Comparison of ENCODE assay signal across 17 cellular contexts in the genomic region with DNA sequence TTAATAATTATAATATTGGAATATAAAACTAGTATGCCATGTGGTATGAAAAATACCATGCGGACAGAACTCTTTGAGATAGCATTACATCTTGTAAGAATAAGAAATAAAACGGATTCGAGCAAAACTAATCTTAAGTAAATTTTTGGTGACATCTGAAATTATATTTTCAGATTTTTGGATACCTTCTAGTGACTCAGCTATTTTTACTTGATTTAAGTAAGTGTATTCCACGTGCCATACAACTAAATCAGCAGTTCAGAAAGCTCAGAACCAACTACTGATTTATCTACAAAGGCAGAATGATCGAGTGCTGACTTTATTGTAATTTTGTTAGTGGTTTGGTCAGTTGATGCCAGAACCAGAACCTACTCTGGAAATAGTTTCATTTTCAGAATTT. TPM values are rescaled to one million over a fixed set of nuclear protein-coding genes. Genes with fewer than 3 reads are reported as not detected.
DNase-seq lines count a peak whose midpoint lies in the region; ATAC-seq, FAIRE-seq and TF ChIP-seq lines count a peak whose summit lies in the region.
"Had no signal": no experiment of that assay in that cellular context is flagged by ENCODE, and none has a peak within 500 bp of the region (broad histone marks: within the 10 kb centered on the region; RNA-seq: fewer than 3 reads in every experiment).

No MANE protein-coding gene starts in this region.

- H3K9me1 ChIP-seq in IMR-90 (ENCODE audit: insufficient read depth, low read length) = no peaks in the 10 kb centered on the region
- no peaks in the 10 kb centered on the region for H3K9me1 ChIP-seq in keratinocyte (ENCODE audit: control insufficient read depth, extremely low read depth, insufficient read depth, low read length)

- no CpG with 5 or more reads among the region's 5 CpGs for WGBS in IMR-90 (ENCODE audit: extremely low coverage in 2 of 2, insufficient read length in 1 of 2), 2 experiments

- no peak for ATAC-seq in IMR-90 (ENCODE audit: low read depth)

- H2BK15ac ChIP-seq in IMR-90 (ENCODE audit: low read depth, low read length) = no peak overlapping the region

- TF ChIP-seq RAD21 in IMR-90 (IDR thresholded peaks at IDR 0.05; ENCODE audit: low read length) = no peak

- no peak overlapping the region for H2AFZ ChIP-seq in ACC112 (ENCODE audit: low read length, unreplicated experiment)
- H2AFZ ChIP-seq in IMR-90 (replicated peaks; ENCODE audit: low read length, poor library complexity) = no peak overlapping the region
- no peak overlapping the region for H2AFZ ChIP-seq in keratinocyte (ENCODE audit: control insufficient read depth, low read length)
- H2AFZ ChIP-seq: PC-9 had no signal

- no peak overlapping the region for H2AK5ac ChIP-seq in IMR-90 (ENCODE audit: low read depth, low read length)

- POLR2A ChIA-PET in IMR-90 (lab: Charles Lee; ENCODE audit: unreplicated experiment) = no interaction called here

- H3K27ac ChIP-seq in ACC112 (ENCODE audit: low read depth, low read length) (peak overlapping the region; percentile 5; the same call in 1 of the 2 replicates), IMR-90 (ENCODE audit: insufficient read depth, low read length) (no peak overlapping the region), keratinocyte (ENCODE audit: control insufficient read depth, insufficient read depth, low read length) (no peak overlapping the region)
- H3K27ac ChIP-seq: PC-9 had no signal

- in situ Hi-C loops in IMR-90 (cut with MboI; ENCODE audit: low sequenced_read_pairs) = no loop called here

- no peak overlapping the region for H3K4ac ChIP-seq in IMR-90 (ENCODE audit: low read depth, low read length)

- no peak for FAIRE-seq in keratinocyte (lab: Jason Lieb, UNC)
- FAIRE-seq: A204.1, H54 had no signal

- H3K36me3 ChIP-seq in ACC112 (ENCODE audit: insufficient read depth, low read length) (peaks cover 26% of the 10 kb centered on the region), IMR-90 (ENCODE audit: control insufficient read depth, insufficient read depth, low read length) (peaks cover 4% of the 10 kb centered on the region), endocrine pancreas (ENCODE audit: control insufficient read depth, insufficient read depth, low read length) (no peaks in the 10 kb centered on the region), keratinocyte (ENCODE audit: control insufficient read depth in 2 of 2, extremely low read depth in 1 of 2, insufficient read depth in 2 of 2, low read length in 2 of 2) (peaks cover 4% of the 10 kb centered on the region in 2 experiments)

- H3K4me2 ChIP-seq in IMR-90 (ENCODE audit: low read depth, low read length) (peak overlapping the region; percentile 28; the same call in 1 of the 2 replicates), keratinocyte (ENCODE audit: control insufficient read depth, extremely low read depth, insufficient read depth, low read depth, low read length) (peak overlapping the region; percentile 89)
- H3K4me2 ChIP-seq: PC-9 had no signal

- dilution Hi-C loops in IMR-90 (cut with HindIII; ENCODE audit: low sequenced_read_pairs, unreplicated experiment) = no loop called here
- dilution Hi-C loops in keratinocyte (cut with MboI; ENCODE audit: extremely low pct_ligation_motif_present, low sequenced_read_pairs) = no loop called here

- H3K4me3 ChIP-seq in ACC112 (ENCODE audit: low read depth, low read length) (peak overlapping the region; percentile 31), IMR-90 (ENCODE audit: insufficient read depth, low read depth, low read length) (no peak overlapping the region), endocrine pancreas (ENCODE audit: control insufficient read depth, insufficient read depth, low read length) (peak overlapping the region; percentile 74), keratinocyte (ENCODE audit: control insufficient read depth in 2 of 3, extremely low read depth in 1 of 3, insufficient read depth in 2 of 3, low read depth in 1 of 3, low read length in 3 of 3) (no peak overlapping the region)
- H3K4me3 ChIP-seq: PC-9 had no signal

- TF ChIP-seq POLR2A in IMR-90 (IDR thresholded peaks at IDR 0.05; ENCODE audit: low read depth, low read length) = no peak

- no peak overlapping the region for H2BK20ac ChIP-seq in IMR-90 (ENCODE audit: low read depth, low read length)

- H2BK5ac ChIP-seq in IMR-90 (ENCODE audit: low read depth, low read length, poor library complexity, severe bottlenecking) = no peak overlapping the region

- H4K20me1 ChIP-seq in IMR-90 (ENCODE audit: insufficient read depth, low read length) (peaks cover 11% of the 10 kb centered on the region), keratinocyte (ENCODE audit: control insufficient read depth, extremely low read depth, insufficient read depth, low read length) (no peaks in the 10 kb centered on the region)

- H3K79me2 ChIP-seq in ACC112 (ENCODE audit: control insufficient read depth, insufficient read depth, low read length, unreplicated experiment) (peaks cover 46% of the 10 kb centered on the region), keratinocyte (ENCODE audit: control insufficient read depth, insufficient read depth, low read length) (peaks cover 41% of the 10 kb centered on the region)

- no peak overlapping the region for H3K9ac ChIP-seq in IMR-90 (ENCODE audit: low read depth, low read length)
- H3K9ac ChIP-seq in endocrine pancreas (ENCODE audit: control insufficient read depth, insufficient read depth, low read length) = no peak overlapping the region
- no peak overlapping the region for H3K9ac ChIP-seq in keratinocyte (ENCODE audit: control insufficient read depth, extremely low read depth, insufficient read depth, low read length)

- no TSS peak for BruUV-seq in IMR-90 (replicated peaks; lab: Mats Ljungman, UMichigan)

- no peak overlapping the region for H4K91ac ChIP-seq in IMR-90 (ENCODE audit: insufficient read depth, low read depth, low read length)

- intact Hi-C loops in IMR-90 (cut with micrococcal nuclease) = loop anchor here (5.0 kb wide), 1 partner anchor 129 kb away; no protein-coding TSS in a partner anchor

- H3K27me3 ChIP-seq in ACC112 (ENCODE audit: insufficient read depth, low read length) = no peaks in the 10 kb centered on the region
- H3K27me3 ChIP-seq in IMR-90 (ENCODE audit: control insufficient read depth, insufficient read depth, low read length) = no peaks in the 10 kb centered on the region
- H3K27me3 ChIP-seq in endocrine pancreas (ENCODE audit: control insufficient read depth, insufficient read depth, low read length) = no peaks in the 10 kb centered on the region
- H3K27me3 ChIP-seq in keratinocyte (ENCODE audit: control insufficient read depth, extremely low read depth, insufficient read depth, low read length) = no peaks in the 10 kb centered on the region

- no peak overlapping the region for H3K56ac ChIP-seq in IMR-90 (ENCODE audit: extremely low read depth, insufficient read depth, low read length)

- H3K79me1 ChIP-seq in IMR-90 (ENCODE audit: low read depth in 1 of 2, low read length in 2 of 2) = peaks cover 12 to 31% of the 10 kb centered on the region in 2 experiments

- H4K5ac ChIP-seq in IMR-90 (ENCODE audit: low read depth, low read length) = no peak overlapping the region

- H2BK120ac ChIP-seq in IMR-90 (ENCODE audit: low read depth, low read length) = no peak overlapping the region

- TF ChIP-seq CTCF in IMR-90 (conservative IDR thresholded peaks at IDR 0.05; ENCODE audit: low read depth, low read length) (no peak), keratinocyte (optimal IDR thresholded peaks at IDR 0.05 in 1 of 3, IDR thresholded peaks at IDR 0.05 in 1 of 3, conservative IDR thresholded peaks at IDR 0.05 in 1 of 3; ENCODE audit: extremely low read depth in 1 of 3, insufficient read depth in 2 of 3, low read length in 3 of 3) (no peak)

- H3K18ac ChIP-seq in IMR-90 (ENCODE audit: low read depth, low read length) = no peak overlapping the region

- H3K9me3 ChIP-seq in IMR-90 (ENCODE audit: control insufficient read depth, insufficient read depth, low read length) (no peaks in the 10 kb centered on the region), endocrine pancreas (ENCODE audit: control insufficient read depth, low read length) (no peaks in the 10 kb centered on the region), keratinocyte (ENCODE audit: control insufficient read depth, low read depth, low read length) (no peaks in the 10 kb centered on the region)

- no peak overlapping the region for H2AK9ac ChIP-seq in IMR-90 (replicated peaks; ENCODE audit: low read depth, low read length, poor library complexity)

- CTCF ChIA-PET in IMR-90 (lab: Yijun Ruan, JAX) = interaction anchor here (0.7 kb wide), 1 partner anchor 504 kb away, joined by 3 read pairs; no protein-coding TSS in a partner anchor

- H3K23ac ChIP-seq in IMR-90 (ENCODE audit: low read depth, low read length) = no peak overlapping the region; the same call in 1 of the 2 replicates

- H3K4me1 ChIP-seq in ACC112 (ENCODE audit: control insufficient read depth, insufficient read depth, low read length, unreplicated experiment) = peaks cover 23% of the 10 kb centered on the region
- H3K4me1 ChIP-seq in IMR-90 (ENCODE audit: control insufficient read depth, insufficient read depth, low read length) = peaks cover 2% of the 10 kb centered on the region; the same call in 1 of the 2 replicates
- H3K4me1 ChIP-seq in endocrine pancreas (ENCODE audit: control insufficient read depth, insufficient read depth, low read length) = peaks cover 25% of the 10 kb centered on the region
- H3K4me1 ChIP-seq in keratinocyte (ENCODE audit: control insufficient read depth, extremely low read depth, insufficient read depth, low read length) = peaks cover 14% of the 10 kb centered on the region

- H4K8ac ChIP-seq in IMR-90 (ENCODE audit: low read depth in 2 of 2, low read length in 2 of 2) = no peak overlapping the region

- no peak overlapping the region for H3K14ac ChIP-seq in IMR-90 (replicated peaks; ENCODE audit: low read depth, low read length)

- DNase-seq in IMR-90 = no peak
- DNase-seq in keratinocyte (ENCODE audit: low read depth, low spot score) = no peak
- DNase-seq in NCI-H1694 treated with DMSO at 0.1 percent for 48 hours (lab: John Stamatoyannopoulos, UW) = no peak
- DNase-seq in NCI-H774 (lab: John Stamatoyannopoulos, UW) = no peak
- DNase-seq in MV-4-11 (lab: John Stamatoyannopoulos, UW) = no peak
- DNase-seq: C1 segment of cervical spinal cord, DMS 273 treated with DMSO at 0.1 percent for 48 hours, HFFc6, NCI-H1436 treated with DMSO at 0.1 percent for 48 hours, NCI-H2081, NCI-H510A, NCI-H82, PC-9 had no signal

RNA-seq across cellular contexts. Expression of a gene that starts 3.8 kb away (rescaled TPM):
- 2.5 and 9.7 TPM in 2 replicates for total RNA-seq in IMR-90 (2012; rRNA removed)
- 7.3 and 9.5 TPM in 2 replicates for polyA plus RNA-seq in IMR-90 (2012; rRNA removed)
- polyA plus RNA-seq in IMR-90 (2012; cell fraction: cytosol; rRNA removed) = 6.3 and 10.1 TPM in 2 replicates
- 1.6 and 3.2 TPM in 2 replicates for polyA plus RNA-seq in IMR-90 (2012; cell fraction: nucleus; rRNA removed; ENCODE audit: low replicate concordance)
- polyA plus RNA-seq in keratinocyte = 8.8 to 16.1 TPM (median 12.1 TPM) in 3 replicates
- polyA plus RNA-seq in keratinocyte (2011; ENCODE audit: low read depth) = 16.9 TPM
- polyA plus RNA-seq in keratinocyte (2011; cell fraction: cytosol; rRNA removed) = 12.8 and 17.5 TPM in 2 replicates
- 7.0 and 9.0 TPM in 2 replicates for polyA plus RNA-seq in keratinocyte (2011; cell fraction: nucleus; rRNA removed)
- 13.7 and 15.0 TPM in 2 replicates for polyA plus RNA-seq in keratinocyte (2012; ENCODE audit: low replicate concordance)
- 0.92 to 2.4 TPM in 2 of 3 replicates, not detected in the other for polyA minus RNA-seq in keratinocyte
- 4.6 TPM for polyA minus RNA-seq in keratinocyte (2011; cell fraction: cytosol; rRNA and poly(A)+ RNA removed)
- polyA minus RNA-seq in keratinocyte (2011; cell fraction: nucleus; rRNA and poly(A)+ RNA removed) = 0.53 and 2.1 TPM in 2 replicates

Comparison
In these comparisons a context has a peak if more than half of its experiments do, and no peak if none do; other contexts are left out.
1. H3K4me3 ChIP-seq: peak in ACC112 (single experiment) and endocrine pancreas (single experiment); none in IMR-90 (single experiment) and keratinocyte (0 of 3).